Comparison of ENCODE assay signal across 1 cellular context in genomic region chr22:42269407-42270177, GRCh38.
TF ChIP-seq lines count a peak whose summit lies in the region.

No MANE protein-coding gene starts in this region.

TF ChIP-seq in HepG2, 621 proteins besides CTCF, POLR2A, EP300 and RAD21 (continued from another document and continues in another):
- TF ChIP-seq ZNF407 (CRISPR knock-in tag; IDR thresholded peaks at IDR 0.05; ENCODE audit: not compliant biosample characterization), result no peak
- peak; percentile 58; the same call in 1 of the 2 replicates for TF ChIP-seq ZMYM4 (CRISPR knock-in tag; IDR thresholded peaks at IDR 0.05)
- TF ChIP-seq MBD4 (IDR thresholded peaks at IDR 0.05; ENCODE audit: borderline replicate concordance, low read length), result no peak
- no peak for TF ChIP-seq PRDM10 (CRISPR knock-in tag; IDR thresholded peaks at IDR 0.05; ENCODE audit: low read depth)
- TF ChIP-seq NFKBIZ (CRISPR knock-in tag; IDR thresholded peaks at IDR 0.05), result no peak
- peak; percentile 83; the same call in 1 of the 2 replicates for TF ChIP-seq KDM5B (CRISPR knock-in tag; IDR thresholded peaks at IDR 0.05; ENCODE audit: borderline replicate concordance)
- peak; percentile 39; the same call in 1 of the 2 replicates for TF ChIP-seq IRF9 (CRISPR knock-in tag; IDR thresholded peaks at IDR 0.05; ENCODE audit: borderline replicate concordance)
- TF ChIP-seq TAF1 (CRISPR knock-in tag; IDR thresholded peaks at IDR 0.05), result peak; percentile 60; the same call in 1 of the 2 replicates
- no peak for TF ChIP-seq ZNF646 (CRISPR knock-in tag; IDR thresholded peaks at IDR 0.05)
- no peak for TF ChIP-seq ZNF749 (CRISPR knock-in tag; IDR thresholded peaks at IDR 0.05; ENCODE audit: borderline replicate concordance)
- TF ChIP-seq ZHX2 (IDR thresholded peaks at IDR 0.05; ENCODE audit: low read depth), result 0 out of 2 replicates have a peak, but pooled peaks have one; percentile 27
- no peak for TF ChIP-seq ZHX2 (CRISPR knock-in tag; IDR thresholded peaks at IDR 0.05; ENCODE audit: borderline replicate concordance)
- TF ChIP-seq ELF1 (CRISPR knock-in tag; IDR thresholded peaks at IDR 0.05), result peak; percentile 73
- no peak for TF ChIP-seq ZSCAN30 (CRISPR knock-in tag; IDR thresholded peaks at IDR 0.05)
- TF ChIP-seq HDAC2 (CRISPR knock-in tag; IDR thresholded peaks at IDR 0.05), result no peak
- no peak for TF ChIP-seq ZBTB1 (CRISPR knock-in tag; IDR thresholded peaks at IDR 0.05; ENCODE audit: borderline replicate concordance)
- TF ChIP-seq SRSF4 (IDR thresholded peaks at IDR 0.05; ENCODE audit: low read depth, low read length, poor library complexity, severe bottlenecking), result no peak
- TF ChIP-seq CREB3 (CRISPR knock-in tag; IDR thresholded peaks at IDR 0.05), result no peak
- no peak for TF ChIP-seq ZZZ3 (CRISPR knock-in tag; IDR thresholded peaks at IDR 0.05; ENCODE audit: borderline replicate concordance)
- no peak for TF ChIP-seq SOX5 (CRISPR knock-in tag; IDR thresholded peaks at IDR 0.05; ENCODE audit: borderline replicate concordance)
- TF ChIP-seq RFXAP (CRISPR knock-in tag; IDR thresholded peaks at IDR 0.05; ENCODE audit: borderline replicate concordance), result no peak
- no peak for TF ChIP-seq TBP (CRISPR knock-in tag; IDR thresholded peaks at IDR 0.05)
- TF ChIP-seq ZNF766 (CRISPR knock-in tag; IDR thresholded peaks at IDR 0.05; ENCODE audit: borderline replicate concordance), result no peak; the same call in 1 of the 2 replicates
- TF ChIP-seq ZNF263 (CRISPR knock-in tag; IDR thresholded peaks at IDR 0.05), result no peak
- no peak for TF ChIP-seq ZNF34 (CRISPR knock-in tag; IDR thresholded peaks at IDR 0.05; ENCODE audit: borderline replicate concordance)
- TF ChIP-seq ZNF326 (CRISPR knock-in tag; IDR thresholded peaks at IDR 0.05; ENCODE audit: borderline replicate concordance), result no peak
